23 cellular contexts compared by ENCODE assay signal in the genomic region with DNA sequence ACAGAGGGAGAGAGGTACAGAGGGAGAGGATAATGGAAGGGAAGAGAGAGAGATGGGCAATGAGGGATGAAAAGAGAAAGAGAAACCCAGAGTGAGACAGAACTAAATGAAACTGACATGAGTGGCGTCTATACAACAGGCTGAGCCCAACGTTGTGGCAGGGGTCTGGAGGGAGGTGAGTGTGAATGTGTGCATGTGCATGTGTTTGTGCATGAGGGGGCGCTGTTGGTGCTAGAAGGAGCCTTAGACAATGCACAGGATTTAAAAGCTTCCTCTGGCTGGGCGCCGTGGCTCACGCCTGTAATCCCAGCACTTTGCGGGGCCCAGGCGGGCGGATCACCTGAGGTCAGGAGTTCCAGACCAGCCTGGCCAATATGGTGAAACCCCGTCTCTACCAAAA.
DNase-seq lines count a peak whose midpoint lies in the region; ATAC-seq and TF ChIP-seq lines count a peak whose summit lies in the region.
"Had no signal": no experiment of that assay in that cellular context is flagged by ENCODE, and none has a peak within 500 bp of the region (broad histone marks: within the 10 kb centered on the region; RNA-seq: fewer than 3 reads in every experiment).

No MANE protein-coding gene starts in this region.

- H3K9me3 ChIP-seq in OCI-LY7 (ENCODE audit: low read length), result no peaks in the 10 kb centered on the region
- H3K9me3 ChIP-seq: neutrophil, transverse colon had no signal

- H4K20me1 ChIP-seq in OCI-LY7 (ENCODE audit: insufficient read depth, low read length), result no peaks in the 10 kb centered on the region

- TF ChIP-seq CTCF in 22Rv1 (IDR thresholded peaks at IDR 0.05) (0 out of 2 replicates have a peak, but pooled peaks have one; percentile 21), OCI-LY7 (conservative IDR thresholded peaks at IDR 0.05; ENCODE audit: low read length) (0 out of 2 replicates have a peak, but pooled peaks have one; percentile 24), foreskin keratinocyte (conservative IDR thresholded peaks at IDR 0.05) (peak; percentile 30)

- ATAC-seq in foreskin keratinocyte (no peak), GM19328 (IDR thresholded peaks at IDR 0.05; ENCODE audit: unreplicated experiment) (no peak), GM19023 (IDR thresholded peaks at IDR 0.05; ENCODE audit: unreplicated experiment) (no peak)
- ATAC-seq: stimulated activated naive CD8-positive, alpha-beta T cell treated with anti-CD3 and anti-CD28 coated beads, Interleukin-15, amount 100 ng/mL, for 72 hours had no signal

- POLR2A ChIA-PET in OCI-LY7 (lab: Charles Lee), result no interaction called here

- CTCF ChIA-PET in OCI-LY7 (lab: Charles Lee; ENCODE audit: unreplicated experiment), result interaction anchor here (1.2 kb wide), 1 partner anchor 83 kb away, joined by 3 read pairs; no protein-coding TSS in a partner anchor

- no peak overlapping the region for H3K4me2 ChIP-seq in OCI-LY7 (ENCODE audit: low read length)
- H3K4me2 ChIP-seq: smooth muscle cell had no signal

- no peaks in the 10 kb centered on the region for H3K9me2 ChIP-seq in OCI-LY7 (ENCODE audit: insufficient read depth, low read length)

- H3K27ac ChIP-seq in 22Rv1 (no peak overlapping the region), OCI-LY7 (ENCODE audit: low read depth, low read length, poor library complexity, severe bottlenecking) (no peak overlapping the region), foreskin keratinocyte (no peak overlapping the region)
- H3K27ac ChIP-seq: neutrophil, transverse colon had no signal

- no peaks in the 10 kb centered on the region for H3K36me3 ChIP-seq in OCI-LY7 (ENCODE audit: insufficient read depth, low read length)
- H3K36me3 ChIP-seq: neutrophil, transverse colon had no signal

- BruUV-seq in OCI-LY7 (replicated peaks; lab: Mats Ljungman, UMichigan), result no TSS peak

- H3K4me1 ChIP-seq in OCI-LY7 (ENCODE audit: insufficient read depth, low read length, poor library complexity, severe bottlenecking), result no peaks in the 10 kb centered on the region
- H3K4me1 ChIP-seq in foreskin keratinocyte, result peaks cover 8% of the 10 kb centered on the region
- H3K4me1 ChIP-seq: transverse colon had no signal

- DNase-seq in COLO668 (lab: John Stamatoyannopoulos, UW; ENCODE audit: unreplicated experiment), result peak; percentile 8
- DNase-seq in OCI-LY7 (ENCODE audit: low spot score), result peak; percentile 3
- DNase-seq in foreskin keratinocyte, result no peak
- DNase-seq in DMS 273 treated with DMSO at 0.1 percent for 48 hours (lab: John Stamatoyannopoulos, UW), result no peak
- DNase-seq in NCI-H1694 (lab: John Stamatoyannopoulos, UW), result no peak
- DNase-seq: activated CD4-positive, alpha-beta T cell treated with anti-CD3 and anti-CD28 coated beads, Interleukin-2, amount 10 ng/mL, durations not matched to agents 7 days and 5 days; activated CD8-positive, alpha-beta memory T cell treated with anti-CD3 and anti-CD28 coated beads, Interleukin-2, amount 50 U/mL, for 4 hours; COR-L47; cortex of kidney; head of caudate nucleus; KBM-7; NCI-H1092 treated with DMSO at 0.1 percent for 48 hours; NCI-H2081 treated with DMSO at 0.1 percent for 48 hours; SHP77 treated with DMSO at 0.1 percent for 48 hours; stimulated activated CD4-positive, alpha-beta T cell treated with anti-CD3 and anti-CD28 coated beads, Interleukin-2, amount 100 ng/mL, for 48 hours; stimulated activated naive CD8-positive, alpha-beta T cell treated with anti-CD3 and anti-CD28 coated beads, Interleukin-15, amount 100 ng/mL, for 72 hours; transverse colon had no signal

- intact Hi-C loops in OCI-LY7 (cut with micrococcal nuclease; ENCODE audit: unreplicated experiment), result no loop called here

- no peak overlapping the region for H3K4me3 ChIP-seq in OCI-LY7 (ENCODE audit: low read depth, low read length, poor library complexity, severe bottlenecking)
- H3K4me3 ChIP-seq: lung, smooth muscle cell, transverse colon had no signal

- no peaks in the 10 kb centered on the region for H3K27me3 ChIP-seq in foreskin keratinocyte
- H3K27me3 ChIP-seq: neutrophil, transverse colon had no signal

- H2AFZ ChIP-seq in OCI-LY7 (ENCODE audit: low read length), result no peak overlapping the region

- H3K79me2 ChIP-seq in OCI-LY7 (ENCODE audit: insufficient read depth, low read depth, low read length), result no peaks in the 10 kb centered on the region

Comparison
In these comparisons a context has a peak if more than half of its experiments do, and no peak if none do; other contexts are left out.
1. DNase-seq: peak in COLO668 (single experiment) and OCI-LY7 (single experiment); none in foreskin keratinocyte (0 of 2), DMS 273 treated with DMSO at 0.1 percent for 48 hours (single experiment) and NCI-H1694 (single experiment).
2. Peak in every context shown above with its lines, with median percentiles within 50 percentile points of each other: CTCF ChIP-seq.